In the genomic region with DNA sequence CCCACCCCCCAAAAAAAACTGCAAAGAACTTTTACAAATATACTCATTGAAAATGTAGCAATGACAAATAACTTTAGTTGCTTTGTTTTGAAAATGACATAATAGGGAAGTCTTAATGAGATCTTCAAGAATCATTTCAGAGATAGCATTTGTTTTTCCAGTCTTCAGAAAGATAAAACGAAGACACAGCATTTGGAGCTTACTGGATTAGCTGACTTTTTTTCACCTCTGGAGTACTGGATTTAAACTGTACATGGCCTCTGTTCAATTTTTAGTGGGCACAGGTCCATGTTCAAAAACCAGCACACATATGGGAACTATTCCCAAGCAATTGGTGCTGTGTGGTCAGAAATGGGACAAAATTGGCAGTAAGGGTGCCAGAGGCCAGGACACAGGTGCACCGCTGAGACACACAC, we compare ENCODE assay signal across 19 cellular contexts. TPM values are rescaled to one million over a fixed set of nuclear protein-coding genes. Genes with fewer than 3 reads are reported as not detected.
DNase-seq lines count a peak whose midpoint lies in the region; ATAC-seq and TF ChIP-seq lines count a peak whose summit lies in the region.
"Had no signal": no experiment of that assay in that cellular context is flagged by ENCODE, and none has a peak within 500 bp of the region (broad histone marks: within the 10 kb centered on the region; RNA-seq: fewer than 3 reads in every experiment).

No MANE protein-coding gene starts in this region.

- H3K9me3 ChIP-seq in DND-41 (ENCODE audit: insufficient read depth, low read length, severe bottlenecking) (no peaks in the 10 kb centered on the region), OCI-LY1 (ENCODE audit: low read length) (no peaks in the 10 kb centered on the region), neural progenitor cell (ENCODE audit: low read depth) (no peaks in the 10 kb centered on the region), upper lobe of left lung (no peaks in the 10 kb centered on the region)
- H3K9me3 ChIP-seq: colonic mucosa, left ventricle myocardium inferior, sigmoid colon had no signal

- H3K9ac ChIP-seq in DND-41 (ENCODE audit: low read depth, low read length) (no peak overlapping the region), OCI-LY1 (ENCODE audit: low read length) (no peak overlapping the region), neural progenitor cell (no peak overlapping the region)

- H3K27me3 Mint-ChIP-seq in chondrocyte (ENCODE audit: low read depth) (no peaks in the 10 kb centered on the region), neural progenitor cell (ENCODE audit: insufficient read depth, low read depth) (peaks cover 2% of the 10 kb centered on the region)
- H3K27me3 Mint-ChIP-seq in activated T-helper 1 cell treated with anti-CD3 and anti-CD28 coated beads, Interleukin-12 subunit alpha, Interleukin-12 subunit beta, Interleukin-2, Interleukin-4 antibody, amounts not matched to agents 30 ng/mL and 10 ng/mL and 1 ng/mL, durations not matched to agents 14 hours and 24 hours and 36 hours (ENCODE audit: insufficient read depth), result no peaks in the 10 kb centered on the region

- ATAC-seq in DND-41 (ENCODE audit: insufficient read depth, low read depth) (no peak), GM21526 (IDR thresholded peaks at IDR 0.05; ENCODE audit: low FRiP score, unreplicated experiment) (no peak), upper lobe of left lung (ENCODE audit: low FRiP score in 2 of 2) (no peak)

- peaks cover 61% of the 10 kb centered on the region for H3K4me1 Mint-ChIP-seq in chondrocyte (ENCODE audit: low read depth)
- peaks cover 38% of the 10 kb centered on the region for H3K4me1 Mint-ChIP-seq in neural progenitor cell
- H3K4me1 Mint-ChIP-seq in activated T-helper 1 cell treated with anti-CD3 and anti-CD28 coated beads, Interleukin-12 subunit alpha, Interleukin-12 subunit beta, Interleukin-2, Interleukin-4 antibody, amounts not matched to agents 30 ng/mL and 10 ng/mL and 1 ng/mL, durations not matched to agents 14 hours and 24 hours and 36 hours (ENCODE audit: low read depth), result peaks cover 30% of the 10 kb centered on the region

- H3K36me3 Mint-ChIP-seq in chondrocyte (ENCODE audit: low read depth) (no peaks in the 10 kb centered on the region), neural progenitor cell (peaks cover 1% of the 10 kb centered on the region)
- H3K36me3 Mint-ChIP-seq in activated T-helper 1 cell treated with anti-CD3 and anti-CD28 coated beads, Interleukin-12 subunit alpha, Interleukin-12 subunit beta, Interleukin-2, Interleukin-4 antibody, amounts not matched to agents 30 ng/mL and 10 ng/mL and 1 ng/mL, durations not matched to agents 14 hours and 24 hours and 36 hours (ENCODE audit: low read depth), result peaks cover 18% of the 10 kb centered on the region

- H3K27ac Mint-ChIP-seq in chondrocyte (ENCODE audit: unreplicated experiment) (peak overlapping the region; percentile 3), neural progenitor cell (no peak overlapping the region)
- no peak overlapping the region for H3K27ac Mint-ChIP-seq in activated T-helper 1 cell treated with anti-CD3 and anti-CD28 coated beads, Interleukin-12 subunit alpha, Interleukin-12 subunit beta, Interleukin-2, Interleukin-4 antibody, amounts not matched to agents 30 ng/mL and 10 ng/mL and 1 ng/mL, durations not matched to agents 14 hours and 24 hours and 36 hours

- WGBS in upper lobe of left lung, 2 donors, result 60 to 65% methylated on average over 2 of the region's 2 CpGs

- H3F3A ChIP-seq in OCI-LY1 (ENCODE audit: insufficient read depth, low read length) (no peaks in the 10 kb centered on the region), neural progenitor cell (ENCODE audit: low read depth) (peaks cover 35% of the 10 kb centered on the region)

- H3K36me3 ChIP-seq in DND-41 (ENCODE audit: insufficient read depth, low read length) (peaks cover 12% of the 10 kb centered on the region), OCI-LY1 (ENCODE audit: insufficient read depth, low read length) (peaks cover 16% of the 10 kb centered on the region; the same call in 1 of the 2 replicates), neural progenitor cell (no peaks in the 10 kb centered on the region), upper lobe of left lung (peaks cover 0 to 8% (median 0%) of the 10 kb centered on the region in 4 donors)
- H3K36me3 ChIP-seq: colonic mucosa, sigmoid colon had no signal

- H3K9me3 Mint-ChIP-seq in chondrocyte (ENCODE audit: low read depth) (no peaks in the 10 kb centered on the region), neural progenitor cell (no peaks in the 10 kb centered on the region)
- H3K9me3 Mint-ChIP-seq in activated T-helper 1 cell treated with anti-CD3 and anti-CD28 coated beads, Interleukin-12 subunit alpha, Interleukin-12 subunit beta, Interleukin-2, Interleukin-4 antibody, amounts not matched to agents 30 ng/mL and 10 ng/mL and 1 ng/mL, durations not matched to agents 14 hours and 24 hours and 36 hours, result no peaks in the 10 kb centered on the region

- H3K4me3 ChIP-seq in DND-41 (ENCODE audit: low read depth in 1 of 2, low read length in 2 of 2) (no peak overlapping the region), OCI-LY1 (ENCODE audit: low read depth, low read length, poor library complexity, severe bottlenecking) (no peak overlapping the region), neural progenitor cell (no peak overlapping the region), upper lobe of left lung (no peak overlapping the region)
- H3K4me3 ChIP-seq: colonic mucosa, left ventricle myocardium inferior, sigmoid colon had no signal

- H3K4me1 ChIP-seq in DND-41 (ENCODE audit: insufficient read depth, low read length) (peaks cover 44% of the 10 kb centered on the region), OCI-LY1 (ENCODE audit: insufficient read depth, low read length, severe bottlenecking) (peaks cover 40% of the 10 kb centered on the region), neural progenitor cell (peaks cover 44% of the 10 kb centered on the region), upper lobe of left lung (peaks cover 29 to 39% (median 35%) of the 10 kb centered on the region in 4 donors)

- H2AFZ ChIP-seq in DND-41 (ENCODE audit: low read depth, low read length) (no peak overlapping the region), OCI-LY1 (ENCODE audit: low read length) (no peak overlapping the region), neural progenitor cell (replicated peaks) (no peak overlapping the region)

- H4K20me1 ChIP-seq in DND-41 (ENCODE audit: insufficient read depth, low read length) (peaks cover 4% of the 10 kb centered on the region; the same call in 1 of the 2 replicates), OCI-LY1 (ENCODE audit: insufficient read depth, low read length) (no peaks in the 10 kb centered on the region; the same call in 1 of the 2 replicates), neural progenitor cell (ENCODE audit: low read depth) (no peaks in the 10 kb centered on the region)

- no peak for TF ChIP-seq POLR2A in upper lobe of left lung (IDR thresholded peaks at IDR 0.05)

- H3K27me3 ChIP-seq in DND-41 (ENCODE audit: insufficient read depth, low read length, poor library complexity) (no peaks in the 10 kb centered on the region), OCI-LY1 (ENCODE audit: insufficient read depth, low read length) (no peaks in the 10 kb centered on the region), neural progenitor cell (no peaks in the 10 kb centered on the region), upper lobe of left lung (no peaks in the 10 kb centered on the region)
- H3K27me3 ChIP-seq: colonic mucosa, sigmoid colon had no signal

- H3K27ac ChIP-seq in DND-41 (ENCODE audit: low read length) (no peak overlapping the region), OCI-LY1 (ENCODE audit: low read depth, low read length, poor library complexity, severe bottlenecking) (peak overlapping the region; percentile 11), neural progenitor cell (peak overlapping the region; percentile 10), upper lobe of left lung (no peak overlapping the region)
- H3K27ac ChIP-seq: colonic mucosa, left ventricle myocardium inferior had no signal

- H3K9me2 ChIP-seq in OCI-LY1 (ENCODE audit: low read depth, low read length), result no peaks in the 10 kb centered on the region

- intact Hi-C loops in activated T-helper 1 cell treated with anti-CD3 and anti-CD28 coated beads, Interleukin-12 subunit alpha, Interleukin-12 subunit beta, Interleukin-2, Interleukin-4 antibody, amounts not matched to agents 30 ng/mL and 10 ng/mL and 1 ng/mL, durations not matched to agents 14 hours and 24 hours and 36 hours (cut with micrococcal nuclease), result no loop called here

- peak overlapping the region; percentile 98 for H3K4me2 ChIP-seq in DND-41 (ENCODE audit: insufficient read depth, low read length)
- peak overlapping the region; percentile 26; the same call in 1 of the 2 replicates for H3K4me2 ChIP-seq in OCI-LY1 (ENCODE audit: low read length)
- peak overlapping the region; percentile 91 for H3K4me2 ChIP-seq in neural progenitor cell

- H3K4me3 Mint-ChIP-seq in chondrocyte (ENCODE audit: unreplicated experiment) (no peak overlapping the region), neural progenitor cell (peak overlapping the region; percentile 50)
- no peak overlapping the region for H3K4me3 Mint-ChIP-seq in activated T-helper 1 cell treated with anti-CD3 and anti-CD28 coated beads, Interleukin-12 subunit alpha, Interleukin-12 subunit beta, Interleukin-2, Interleukin-4 antibody, amounts not matched to agents 30 ng/mL and 10 ng/mL and 1 ng/mL, durations not matched to agents 14 hours and 24 hours and 36 hours

- no peak for TF ChIP-seq CTCF in DND-41 (IDR thresholded peaks at IDR 0.05; ENCODE audit: borderline replicate concordance, extremely low read depth, low read length, poor library complexity, severe bottlenecking)
- no peak for TF ChIP-seq CTCF in OCI-LY1 (IDR thresholded peaks at IDR 0.05; ENCODE audit: low read length)
- no peak for TF ChIP-seq CTCF in chondrocyte (IDR thresholded peaks at IDR 0.05)
- TF ChIP-seq CTCF in neural progenitor cell (IDR thresholded peaks at IDR 0.05), result no peak
- TF ChIP-seq CTCF in upper lobe of left lung (IDR thresholded peaks at IDR 0.05), result no peak

- no peak for DNase-seq in DND-41
- DNase-seq in chondrocyte (ENCODE audit: low spot score), result no peak
- no peak for DNase-seq in neural progenitor cell (ENCODE audit: low spot score)
- DNase-seq in upper lobe of left lung, result no peak
- no peak for DNase-seq in activated T-helper 1 cell treated with anti-CD3 and anti-CD28 coated beads, Interleukin-12 subunit alpha, Interleukin-12 subunit beta, Interleukin-2, Interleukin-4 antibody, amounts not matched to agents 30 ng/mL and 10 ng/mL and 1 ng/mL, durations not matched to agents 14 hours and 24 hours and 36 hours (ENCODE audit: low spot score)
- no peak for DNase-seq in occipital lobe (lab: John Stamatoyannopoulos, UW)
- DNase-seq: activated CD4-positive, CD25-positive, alpha-beta regulatory T cell treated with anti-CD3 and anti-CD28 coated beads, Interleukin-2, amount 50 U/mL, for 72 hours; activated gamma-delta T cell treated with Interleukin-2 at 50 U/mL for 16 hours; anterior cingulate cortex; Calu3; colonic mucosa; left ventricle myocardium inferior; NCI-H1092; NCI-H2107; NCI-H774; sigmoid colon; T-helper 2 cell had no signal

- H3K79me2 ChIP-seq in DND-41 (ENCODE audit: insufficient read depth, low read length) (peaks cover 64% of the 10 kb centered on the region), OCI-LY1 (ENCODE audit: insufficient read depth, low read length) (peaks cover 54% of the 10 kb centered on the region), neural progenitor cell (ENCODE audit: low read depth) (peaks cover 75% of the 10 kb centered on the region)

- TF ChIP-seq EP300 in upper lobe of left lung (IDR thresholded peaks at IDR 0.05), result no peak

RNA-seq across cellular contexts. Expression of a gene that starts 3.9 kb away (rescaled TPM):
- 19.5 to 22.1 TPM (median 20.9 TPM) in 3 replicates for total RNA-seq in chondrocyte
- total RNA-seq in neural progenitor cell (ENCODE audit: low replicate concordance), result 29.9 and 50.7 TPM in 2 replicates
- 10 to 100 TPM; 12.9 to 66.4 (median 31.0) TPM for total RNA-seq in upper lobe of left lung
- 13.0 and 13.1 TPM in 2 replicates for total RNA-seq in activated T-helper 1 cell treated with anti-CD3 and anti-CD28 coated beads, Interleukin-12 subunit alpha, Interleukin-12 subunit beta, Interleukin-2, Interleukin-4 antibody, amounts not matched to agents 30 ng/mL and 10 ng/mL and 1 ng/mL, durations not matched to agents 14 hours and 24 hours and 36 hours
- 60.5 TPM for total RNA-seq in occipital lobe

Comparison
In these comparisons a context has a peak if more than half of its experiments do, and no peak if none do; other contexts are left out.
1. H3K27ac ChIP-seq: peak in OCI-LY1 (single experiment) and neural progenitor cell (single experiment); none in DND-41 (single experiment) and upper lobe of left lung (0 of 4).
2. H3K4me2 ChIP-seq: peak in every context shown above with its lines; median percentile 98 in DND-41; 91 in neural progenitor cell; 26 in OCI-LY1.